Comparison of ENCODE assay signal across 23 cellular contexts in the genomic region with DNA sequence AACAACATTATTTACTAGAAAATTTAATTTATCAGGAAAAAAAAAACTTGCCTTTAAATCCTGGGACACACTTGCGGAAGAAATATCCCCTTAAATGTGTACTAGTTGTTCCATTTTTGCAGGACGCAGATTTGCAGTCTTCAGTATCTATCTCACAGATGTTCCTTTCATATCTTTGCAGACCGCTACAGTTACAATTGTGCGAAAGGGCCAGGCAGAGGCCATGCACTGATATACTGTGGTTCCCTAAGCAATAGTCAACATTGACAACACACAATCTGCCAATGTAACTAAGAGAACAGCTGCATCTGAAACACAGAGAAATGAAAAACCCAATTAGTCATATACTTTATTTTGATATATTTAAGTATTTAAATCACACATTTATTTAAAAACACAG.
"Had no signal": no experiment of that assay in that cellular context is flagged by ENCODE, and none has a peak within 500 bp of the region (broad histone marks: within the 10 kb centered on the region; RNA-seq: fewer than 3 reads in every experiment).

No MANE protein-coding gene starts in this region.

- H3K4me3 ChIP-seq: neural progenitor cell, ovary, psoas muscle, right lobe of liver, sigmoid colon, stomach, tibial artery, transverse colon, upper lobe of right lung, uterus had no signal

- H3K79me2 ChIP-seq: parathyroid adenoma had no signal

- H3K36me3 ChIP-seq: neural progenitor cell, ovary, right lobe of liver, sigmoid colon, stomach, tibial artery, transverse colon, upper lobe of right lung, uterus had no signal

- H3K27ac ChIP-seq: neural progenitor cell, ovary, parathyroid adenoma, psoas muscle, right lobe of liver, sigmoid colon, stomach, tibial artery, transverse colon, upper lobe of right lung, uterus had no signal

- H3K9ac ChIP-seq: neural progenitor cell, parathyroid adenoma had no signal

- DNase-seq: natural killer cell; occipital lobe; ovary; posterior cingulate gyrus; psoas muscle; right cardiac atrium; right lobe of liver; sigmoid colon; small intestine; stimulated activated CD4-positive, alpha-beta T cell treated with anti-CD3 and anti-CD28 coated beads, Interleukin-15, amount 100 ng/mL, for 24 hours; stimulated activated CD4-positive, alpha-beta T cell treated with anti-CD3 and anti-CD28 coated beads, Interleukin-2, amount 100 ng/mL, for 24 hours; stimulated activated CD4-positive, alpha-beta T cell treated with anti-CD3 and anti-CD28 coated beads, Interleukin-2, amount 100 ng/mL, for 48 hours; stimulated activated CD4-positive, alpha-beta T cell treated with anti-CD3 and anti-CD28 coated beads, Interleukin-4, amount 100 ng/mL, for 24 hours; stimulated activated naive B cell treated with anti-CD40 and anti-IgM and Interleukin-4, amounts not matched to agents 10 μg/mL and 1 μg/mL and 100 μg/mL, for 72 hours; stimulated activated naive CD4-positive, alpha-beta T cell treated with Interleukin-2 at 50 U/mL for 16 hours; stomach; tibial artery; transverse colon; upper lobe of right lung; uterus had no signal

- H3K9me3 ChIP-seq: ovary, psoas muscle, right lobe of liver, sigmoid colon, stomach, tibial artery, transverse colon, upper lobe of right lung, uterus had no signal

- H3K4me2 ChIP-seq: neural progenitor cell had no signal

- H2AFZ ChIP-seq: neural progenitor cell, parathyroid adenoma had no signal

- H3K4me1 ChIP-seq: neural progenitor cell, parathyroid adenoma, psoas muscle, right lobe of liver, sigmoid colon, stomach, tibial artery, transverse colon, upper lobe of right lung, uterus had no signal

- ATAC-seq: natural killer cell; psoas muscle; right cardiac atrium; right lobe of liver; stimulated activated effector memory CD8-positive, alpha-beta T cell treated with anti-CD3 and anti-CD28 coated beads, Interleukin-12 subunit alpha, Interleukin-12 subunit beta, amount 100 ng/mL, for 72 hours; stimulated activated naive B cell treated with anti-CD40 and anti-IgM and Interleukin-4, amounts not matched to agents 10 μg/mL and 1 μg/mL and 100 μg/mL, for 72 hours; upper lobe of right lung had no signal

- H3K27me3 ChIP-seq: neural progenitor cell, ovary, right lobe of liver, sigmoid colon, stomach, tibial artery, transverse colon, upper lobe of right lung, uterus had no signal
